Comparison of ENCODE assay signal across 8 cellular contexts in the genomic region with DNA sequence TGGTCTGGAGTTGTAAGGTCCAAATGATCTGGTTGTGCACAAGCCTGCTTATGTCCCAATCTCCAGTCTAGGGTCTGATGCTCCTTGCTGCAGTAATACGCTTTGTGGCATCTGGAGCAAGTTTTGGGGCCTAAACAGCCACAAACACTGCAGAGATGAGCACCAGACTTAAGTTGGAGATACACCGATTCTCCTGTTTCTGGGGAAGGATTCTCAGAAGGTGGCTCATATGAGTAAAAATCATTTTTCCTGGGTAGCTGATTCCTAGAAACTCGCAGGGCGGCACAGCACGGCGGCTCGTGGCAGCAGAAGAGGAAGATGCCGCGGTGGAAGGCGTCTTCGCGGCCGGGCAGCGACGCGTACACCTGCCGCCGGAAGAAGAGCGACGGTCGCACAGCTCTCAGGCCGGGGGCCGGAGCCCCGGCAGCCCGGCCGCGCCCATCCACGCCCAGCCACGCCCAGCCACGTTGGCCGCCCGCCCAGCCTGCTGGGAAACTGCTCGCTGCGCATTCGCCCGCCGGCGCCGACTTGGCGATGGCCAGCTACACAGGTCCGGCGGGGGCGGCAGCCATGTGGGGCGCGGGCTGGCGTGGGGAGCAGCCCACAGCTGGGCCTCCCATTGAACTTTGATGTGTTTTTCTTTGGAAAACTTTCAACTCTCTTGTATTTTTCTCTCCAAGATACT.
DNase-seq lines count a peak whose midpoint lies in the region; ATAC-seq and TF ChIP-seq lines count a peak whose summit lies in the region.

No MANE protein-coding gene starts in this region.

- CTCF ChIA-PET in GM10248 (lab: Yijun Ruan, JAX) = interaction anchor here (1.0 to 2.3 kb wide), 3 partner anchors 9 to 228 kb away, joined by 3 to 27 read pairs (median 6); no protein-coding TSS in a partner anchor

- H3K9ac ChIP-seq in mucosa of rectum (ENCODE audit: low read depth in 1 of 2, low read length in 2 of 2) = no peak overlapping the region

- intact Hi-C loops in thyroid gland (cut with DNase I) = no loop called here

- DNase-seq in GM10248 (ENCODE audit: extremely low spot score) (peak; percentile 90), SHP77 (lab: John Stamatoyannopoulos, UW) (peak; percentile 51 to 84), coronary artery (ENCODE audit: low spot score) (no peak), thyroid gland (peak; percentile 76 to 81), medulla oblongata (ENCODE audit: extremely low spot score) (no peak)

- peak; percentile 96 for ATAC-seq in GM21360 (IDR thresholded peaks at IDR 0.05; ENCODE audit: unreplicated experiment)
- peak; percentile 98 for ATAC-seq in HG03571 (IDR thresholded peaks at IDR 0.05; ENCODE audit: unreplicated experiment)

- H3K9me3 ChIP-seq in mucosa of rectum (ENCODE audit: control insufficient read depth in 2 of 2, low read length in 2 of 2) = no peaks in the 10 kb centered on the region
- no peaks in the 10 kb centered on the region for H3K9me3 ChIP-seq in thyroid gland

- no peak for TF ChIP-seq CTCF in GM10248 (IDR thresholded peaks at IDR 0.05; ENCODE audit: control extremely low read depth, extremely low read depth, low read depth, missing control alignments)
- TF ChIP-seq CTCF in coronary artery (IDR thresholded peaks at IDR 0.05) = no peak
- no peak for TF ChIP-seq CTCF in thyroid gland (IDR thresholded peaks at IDR 0.05)

- H3K36me3 ChIP-seq in mucosa of rectum (ENCODE audit: control insufficient read depth in 2 of 2, insufficient read depth in 2 of 2, low read length in 2 of 2) (no peaks in the 10 kb centered on the region), thyroid gland (no peaks in the 10 kb centered on the region)

- 5 to 7% methylated on average over 27 to 40 of the region's 46 CpGs for WGBS in thyroid gland, 2 donors

- H3K27me3 ChIP-seq in mucosa of rectum (ENCODE audit: control insufficient read depth in 2 of 2, insufficient read depth in 2 of 2, low read length in 2 of 2) = peaks cover 6 to 7% of the 10 kb centered on the region in 2 donors
- peaks cover 4% of the 10 kb centered on the region for H3K27me3 ChIP-seq in thyroid gland

- H3K27ac ChIP-seq in coronary artery = no peak overlapping the region
- no peak overlapping the region for H3K27ac ChIP-seq in mucosa of rectum (ENCODE audit: low read depth in 2 of 2, low read length in 2 of 2)
- no peak overlapping the region for H3K27ac ChIP-seq in thyroid gland

- TF ChIP-seq POLR2A in thyroid gland (IDR thresholded peaks at IDR 0.05) = no peak

- H3K4me3 ChIP-seq in coronary artery (peak overlapping the region; percentile 59), mucosa of rectum (ENCODE audit: low read length in 2 of 2) (peak overlapping the region; percentile 42 to 55), thyroid gland (replicated peaks in 1 of 3) (peak overlapping the region in 1 of 3 donors; percentile 6)

- POLR2A ChIA-PET in GM10248 (lab: Yijun Ruan, JAX) = no interaction called here

- H3K4me1 ChIP-seq in mucosa of rectum (ENCODE audit: control insufficient read depth in 2 of 2, insufficient read depth in 2 of 2, low read length in 2 of 2) (peaks cover 0 to 2% of the 10 kb centered on the region in 2 donors), thyroid gland (peaks cover 3 to 5% of the 10 kb centered on the region in 2 donors)

Comparison
In these comparisons a context has a peak if more than half of its experiments do, and no peak if none do; other contexts are left out.
1. DNase-seq: peak in GM10248 (single experiment), SHP77 (2 of 2) and thyroid gland (2 of 2); none in coronary artery (single experiment) and medulla oblongata (single experiment).